ENCODE assay signal across 1 cellular context in the genomic region with DNA sequence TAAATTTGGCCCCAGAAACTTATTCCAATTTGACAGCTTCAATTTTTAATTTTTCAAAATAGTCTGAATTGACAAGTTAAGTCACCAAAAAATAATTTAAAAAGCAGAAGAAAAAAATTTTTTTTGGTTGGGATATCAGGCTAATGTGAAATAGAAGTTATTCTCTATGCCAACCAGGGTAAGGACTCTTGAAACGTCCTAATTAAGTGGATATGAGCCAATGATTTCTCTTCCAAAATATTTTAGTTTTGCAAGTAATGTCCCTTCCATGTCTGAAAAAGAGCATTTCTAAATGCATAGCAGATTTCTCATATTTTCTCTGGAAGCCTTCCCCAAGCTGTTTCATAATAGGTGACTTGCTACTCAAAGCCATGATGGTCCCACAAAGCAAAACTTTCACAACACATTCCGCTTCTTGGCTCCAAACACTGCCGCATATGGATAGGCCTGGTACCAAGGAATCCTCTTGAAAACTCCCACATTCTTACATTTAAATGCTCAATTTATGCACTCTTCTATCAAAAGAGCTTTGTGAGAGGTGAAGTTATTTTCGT.
TF ChIP-seq lines count a peak whose summit lies in the region.

No MANE protein-coding gene starts in this region.

TF ChIP-seq in GM23338, 12 proteins besides CTCF, POLR2A, EP300 and RAD21 (continued from another document):
- TF ChIP-seq, protein P1, sequence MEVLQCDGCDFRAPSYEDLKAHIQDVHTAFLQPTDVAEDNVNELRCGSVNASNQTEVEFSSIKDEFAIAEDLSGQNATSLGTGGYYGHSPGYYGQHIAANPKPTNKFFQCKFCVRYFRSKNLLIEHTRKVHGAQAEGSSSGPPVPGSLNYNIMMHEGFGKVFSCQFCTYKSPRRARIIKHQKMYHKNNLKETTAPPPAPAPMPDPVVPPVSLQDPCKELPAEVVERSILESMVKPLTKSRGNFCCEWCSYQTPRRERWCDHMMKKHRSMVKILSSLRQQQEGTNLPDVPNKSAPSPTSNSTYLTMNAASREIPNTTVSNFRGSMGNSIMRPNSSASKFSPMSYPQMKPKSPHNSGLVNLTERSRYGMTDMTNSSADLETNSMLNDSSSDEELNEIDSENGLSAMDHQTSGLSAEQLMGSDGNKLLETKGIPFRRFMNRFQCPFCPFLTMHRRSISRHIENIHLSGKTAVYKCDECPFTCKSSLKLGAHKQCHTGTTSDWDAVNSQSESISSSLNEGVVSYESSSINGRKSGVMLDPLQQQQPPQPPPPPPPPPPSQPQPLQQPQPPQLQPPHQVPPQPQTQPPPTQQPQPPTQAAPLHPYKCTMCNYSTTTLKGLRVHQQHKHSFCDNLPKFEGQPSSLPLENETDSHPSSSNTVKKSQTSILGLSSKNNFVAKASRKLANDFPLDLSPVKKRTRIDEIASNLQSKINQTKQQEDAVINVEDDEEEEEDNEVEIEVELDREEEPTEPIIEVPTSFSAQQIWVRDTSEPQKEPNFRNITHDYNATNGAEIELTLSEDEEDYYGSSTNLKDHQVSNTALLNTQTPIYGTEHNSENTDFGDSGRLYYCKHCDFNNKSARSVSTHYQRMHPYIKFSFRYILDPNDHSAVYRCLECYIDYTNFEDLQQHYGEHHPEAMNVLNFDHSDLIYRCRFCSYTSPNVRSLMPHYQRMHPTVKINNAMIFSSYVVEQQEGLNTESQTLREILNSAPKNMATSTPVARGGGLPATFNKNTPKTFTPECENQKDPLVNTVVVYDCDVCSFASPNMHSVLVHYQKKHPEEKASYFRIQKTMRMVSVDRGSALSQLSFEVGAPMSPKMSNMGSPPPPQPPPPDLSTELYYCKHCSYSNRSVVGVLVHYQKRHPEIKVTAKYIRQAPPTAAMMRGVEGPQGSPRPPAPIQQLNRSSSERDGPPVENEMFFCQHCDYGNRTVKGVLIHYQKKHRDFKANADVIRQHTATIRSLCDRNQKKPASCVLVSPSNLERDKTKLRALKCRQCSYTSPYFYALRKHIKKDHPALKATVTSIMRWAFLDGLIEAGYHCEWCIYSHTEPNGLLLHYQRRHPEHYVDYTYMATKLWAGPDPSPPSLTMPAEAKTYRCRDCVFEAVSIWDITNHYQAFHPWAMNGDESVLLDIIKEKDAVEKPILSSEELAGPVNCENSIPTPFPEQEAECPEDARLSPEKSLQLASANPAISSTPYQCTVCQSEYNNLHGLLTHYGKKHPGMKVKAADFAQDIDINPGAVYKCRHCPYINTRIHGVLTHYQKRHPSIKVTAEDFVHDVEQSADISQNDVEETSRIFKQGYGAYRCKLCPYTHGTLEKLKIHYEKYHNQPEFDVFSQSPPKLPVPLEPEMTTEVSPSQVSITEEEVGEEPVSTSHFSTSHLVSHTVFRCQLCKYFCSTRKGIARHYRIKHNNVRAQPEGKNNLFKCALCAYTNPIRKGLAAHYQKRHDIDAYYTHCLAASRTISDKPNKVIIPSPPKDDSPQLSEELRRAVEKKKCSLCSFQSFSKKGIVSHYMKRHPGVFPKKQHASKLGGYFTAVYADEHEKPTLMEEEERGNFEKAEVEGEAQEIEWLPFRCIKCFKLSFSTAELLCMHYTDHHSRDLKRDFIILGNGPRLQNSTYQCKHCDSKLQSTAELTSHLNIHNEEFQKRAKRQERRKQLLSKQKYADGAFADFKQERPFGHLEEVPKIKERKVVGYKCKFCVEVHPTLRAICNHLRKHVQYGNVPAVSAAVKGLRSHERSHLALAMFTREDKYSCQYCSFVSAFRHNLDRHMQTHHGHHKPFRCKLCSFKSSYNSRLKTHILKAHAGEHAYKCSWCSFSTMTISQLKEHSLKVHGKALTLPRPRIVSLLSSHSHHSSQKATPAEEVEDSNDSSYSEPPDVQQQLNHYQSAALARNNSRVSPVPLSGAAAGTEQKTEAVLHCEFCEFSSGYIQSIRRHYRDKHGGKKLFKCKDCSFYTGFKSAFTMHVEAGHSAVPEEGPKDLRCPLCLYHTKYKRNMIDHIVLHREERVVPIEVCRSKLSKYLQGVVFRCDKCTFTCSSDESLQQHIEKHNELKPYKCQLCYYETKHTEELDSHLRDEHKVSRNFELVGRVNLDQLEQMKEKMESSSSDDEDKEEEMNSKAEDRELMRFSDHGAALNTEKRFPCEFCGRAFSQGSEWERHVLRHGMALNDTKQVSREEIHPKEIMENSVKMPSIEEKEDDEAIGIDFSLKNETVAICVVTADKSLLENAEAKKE (CRISPR knock-in tag; IDR thresholded peaks at IDR 0.05) = no peak
- TF ChIP-seq STAT1 (IDR thresholded peaks at IDR 0.05; ENCODE audit: unreplicated experiment) (no peak), EZH2 (IDR thresholded peaks at IDR 0.05; ENCODE audit: low read depth, unreplicated experiment) (no peak), ZNF114 (CRISPR knock-in tag; IDR thresholded peaks at IDR 0.05) (no peak), NANOG (IDR thresholded peaks at IDR 0.05; ENCODE audit: borderline replicate concordance) (no peak), POLR2AphosphoS5 (IDR thresholded peaks at IDR 0.05; ENCODE audit: low read depth) (no peak)
